ENCODE assay signal across 8 cellular contexts in genomic region chr19:46661020-46661731, GRCh38.
DNase-seq lines count a peak whose midpoint lies in the region; ATAC-seq lines count a peak whose summit lies in the region.

A gene with protein sequence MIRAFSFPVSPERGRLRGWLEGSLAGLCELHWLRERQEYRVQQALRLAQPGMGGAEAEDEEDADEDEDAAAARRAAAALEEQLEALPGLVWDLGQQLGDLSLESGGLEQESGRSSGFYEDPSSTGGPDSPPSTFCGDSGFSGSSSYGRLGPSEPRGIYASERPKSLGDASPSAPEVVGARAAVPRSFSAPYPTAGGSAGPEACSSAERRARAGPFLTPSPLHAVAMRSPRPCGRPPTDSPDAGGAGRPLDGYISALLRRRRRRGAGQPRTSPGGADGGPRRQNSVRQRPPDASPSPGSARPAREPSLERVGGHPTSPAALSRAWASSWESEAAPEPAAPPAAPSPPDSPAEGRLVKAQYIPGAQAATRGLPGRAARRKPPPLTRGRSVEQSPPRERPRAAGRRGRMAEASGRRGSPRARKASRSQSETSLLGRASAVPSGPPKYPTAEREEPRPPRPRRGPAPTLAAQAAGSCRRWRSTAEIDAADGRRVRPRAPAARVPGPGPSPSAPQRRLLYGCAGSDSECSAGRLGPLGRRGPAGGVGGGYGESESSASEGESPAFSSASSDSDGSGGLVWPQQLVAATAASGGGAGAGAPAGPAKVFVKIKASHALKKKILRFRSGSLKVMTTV (minus strand): TSS chr19:46661182. CDS start chr19:46661064, 118 bp downstream.

- no peaks in the 10 kb centered on the region for H3K36me3 ChIP-seq in endocrine pancreas (ENCODE audit: control insufficient read depth, insufficient read depth, low read length)

- H3K27me3 ChIP-seq in endocrine pancreas (ENCODE audit: control insufficient read depth, insufficient read depth, low read length): no peaks in the 10 kb centered on the region

- peak within 1 kb of the TSS; percentile 73 for H3K27ac Mint-ChIP-seq in memory B cell

- H3K27me3 Mint-ChIP-seq in memory B cell: peaks cover 13% of the 10 kb centered on the region

- no peaks in the 10 kb centered on the region for H3K9me3 Mint-ChIP-seq in memory B cell

- no peak within 1 kb of the TSS for H3K9ac ChIP-seq in endocrine pancreas (ENCODE audit: control insufficient read depth, insufficient read depth, low read length)

- peak; percentile 100 for DNase-seq in COLO668 (lab: John Stamatoyannopoulos, UW; ENCODE audit: unreplicated experiment)
- peak; percentile 84 to 100 (median 100) for DNase-seq in HUDEP-2 (lab: John Stamatoyannopoulos, UW; ENCODE audit: unreplicated experiment in 76 of 76)
- DNase-seq in NOMO-1 treated with dmso at 0.1 percent for 144 hours (lab: John Stamatoyannopoulos, UW; ENCODE audit: unreplicated experiment): peak; percentile 99
- DNase-seq in activated CD8-positive, alpha-beta memory T cell treated with anti-CD3 and anti-CD28 coated beads, Interleukin-2, amount 50 U/mL, for 24 hours (ENCODE audit: extremely low read depth): peak; percentile 99
- peak; percentile 99 to 100 for DNase-seq in memory B cell (ENCODE audit: low spot score in 2 of 2)
- peak; percentile 100 for DNase-seq in stimulated activated CD4-positive, alpha-beta T cell treated with anti-CD3 and anti-CD28 coated beads, TNF-alpha, amount 100 ng/mL, for 48 hours (ENCODE audit: low read depth in 3 of 3)

- H3K4me1 Mint-ChIP-seq in memory B cell: peaks cover 11% of the 10 kb centered on the region

- H3K4me1 ChIP-seq in endocrine pancreas (ENCODE audit: control insufficient read depth, insufficient read depth, low read length): no peaks in the 10 kb centered on the region

- H3K36me3 Mint-ChIP-seq in memory B cell: no peaks in the 10 kb centered on the region

- no peaks in the 10 kb centered on the region for H3K9me3 ChIP-seq in endocrine pancreas (ENCODE audit: control insufficient read depth, low read length)

- H3K4me3 Mint-ChIP-seq in memory B cell: peak within 1 kb of the TSS; percentile 76

- peak within 1 kb of the TSS; percentile 58 for H3K4me3 ChIP-seq in endocrine pancreas (ENCODE audit: control insufficient read depth, insufficient read depth, low read length)

- peak; percentile 89 for ATAC-seq in GM21423 (IDR thresholded peaks at IDR 0.05; ENCODE audit: unreplicated experiment)
- peak; percentile 82 for ATAC-seq in memory B cell (ENCODE audit: low read depth)

Comparison
In these comparisons a context has a peak if more than half of its experiments do, and no peak if none do; other contexts are left out.
1. Peak in every context shown above with its lines: DNase-seq, ATAC-seq and H3K4me3 ChIP-seq.